In genomic region chr5:150556106-150556505, GRCh38 we compare ENCODE assay signal across 17 cellular contexts. TPM values are rescaled to one million over a fixed set of nuclear protein-coding genes. Genes with fewer than 3 reads are reported as not detected.
DNase-seq lines count a peak whose midpoint lies in the region; ATAC-seq and TF ChIP-seq lines count a peak whose summit lies in the region.
"Had no signal": no experiment of that assay in that cellular context is flagged by ENCODE, and none has a peak within 500 bp of the region (broad histone marks: within the 10 kb centered on the region; RNA-seq: fewer than 3 reads in every experiment).

No MANE protein-coding gene starts in this region.

- peaks cover 18% of the 10 kb centered on the region for H3K4me1 Mint-ChIP-seq in glutamatergic neuron (ENCODE audit: low read depth, unreplicated experiment)
- H3K4me1 Mint-ChIP-seq in activated CD4-positive, alpha-beta T cell treated with anti-CD3 and anti-CD28 coated beads, Interleukin-2, amount 10 ng/mL, durations not matched to agents 7 days and 5 days, result no peaks in the 10 kb centered on the region
- H3K4me1 Mint-ChIP-seq: CD14-positive monocyte had no signal

- H3K9me3 ChIP-seq in cardiac muscle cell (ENCODE audit: low read depth), result no peaks in the 10 kb centered on the region
- H3K9me3 ChIP-seq: BE2C had no signal

- no peaks in the 10 kb centered on the region for H3K27me3 ChIP-seq in cardiac muscle cell
- H3K27me3 ChIP-seq: BE2C had no signal

- H3K27me3 Mint-ChIP-seq in glutamatergic neuron (ENCODE audit: unreplicated experiment), result peaks cover 4% of the 10 kb centered on the region
- H3K27me3 Mint-ChIP-seq in activated CD4-positive, alpha-beta T cell treated with anti-CD3 and anti-CD28 coated beads, Interleukin-2, amount 10 ng/mL, durations not matched to agents 7 days and 5 days, result no peaks in the 10 kb centered on the region
- H3K27me3 Mint-ChIP-seq: CD4-positive, alpha-beta memory T cell had no signal

- no peaks in the 10 kb centered on the region for H3K4me1 ChIP-seq in cardiac muscle cell (ENCODE audit: low read depth)

- peaks cover 34% of the 10 kb centered on the region for H3K36me3 ChIP-seq in cardiac muscle cell

- H3K27ac Mint-ChIP-seq in glutamatergic neuron (ENCODE audit: unreplicated experiment), result peak overlapping the region; percentile 49
- no peak overlapping the region for H3K27ac Mint-ChIP-seq in activated CD4-positive, alpha-beta T cell treated with anti-CD3 and anti-CD28 coated beads, Interleukin-2, amount 10 ng/mL, durations not matched to agents 7 days and 5 days
- H3K27ac Mint-ChIP-seq: CD4-positive, alpha-beta memory T cell; H9 had no signal

- no peak overlapping the region for H3K4me3 ChIP-seq in cardiac muscle cell
- H3K4me3 ChIP-seq: GM12878 had no signal

- TF ChIP-seq CTCF in cardiac muscle cell (IDR thresholded peaks at IDR 0.05; ENCODE audit: low read depth, low read length) (no peak), RWPE1 (conservative IDR thresholded peaks at IDR 0.05; ENCODE audit: low read depth) (no peak), glutamatergic neuron (IDR thresholded peaks at IDR 0.05; ENCODE audit: partially characterized antibody, unreplicated experiment) (no peak)

- POLR2A ChIA-PET in RWPE1 (lab: Yijun Ruan, JAX; ENCODE audit: low non-redundant PET), result no interaction called here
- POLR2A ChIA-PET in activated CD4-positive, alpha-beta T cell treated with anti-CD3 and anti-CD28 coated beads, Interleukin-2, amount 10 ng/mL, durations not matched to agents 7 days and 5 days (lab: Charles Lee), result no interaction called here

- no peak for ATAC-seq in left ventricle myocardium superior
- ATAC-seq in HG02798 (IDR thresholded peaks at IDR 0.05; ENCODE audit: poor library complexity, unreplicated experiment), result no peak
- ATAC-seq in HG03095 (IDR thresholded peaks at IDR 0.05; ENCODE audit: unreplicated experiment), result no peak
- ATAC-seq: GM12878 had no signal

- no peak overlapping the region for H3K4me3 Mint-ChIP-seq in glutamatergic neuron (ENCODE audit: unreplicated experiment)
- no peak overlapping the region for H3K4me3 Mint-ChIP-seq in activated CD4-positive, alpha-beta T cell treated with anti-CD3 and anti-CD28 coated beads, Interleukin-2, amount 10 ng/mL, durations not matched to agents 7 days and 5 days
- H3K4me3 Mint-ChIP-seq: CD14-positive monocyte; CD4-positive, alpha-beta memory T cell; H9 had no signal

- H3K27ac ChIP-seq in cardiac muscle cell (peak overlapping the region; percentile 60), RWPE1 (peak overlapping the region; percentile 24; the same call in 1 of the 2 replicates)
- H3K27ac ChIP-seq: HL-60 had no signal

- peaks cover 3% of the 10 kb centered on the region for H3K9me3 Mint-ChIP-seq in glutamatergic neuron (ENCODE audit: unreplicated experiment)
- H3K9me3 Mint-ChIP-seq in activated CD4-positive, alpha-beta T cell treated with anti-CD3 and anti-CD28 coated beads, Interleukin-2, amount 10 ng/mL, durations not matched to agents 7 days and 5 days, result no peaks in the 10 kb centered on the region
- H3K9me3 Mint-ChIP-seq: CD4-positive, alpha-beta memory T cell; H9 had no signal

- DNase-seq in cardiac muscle cell (ENCODE audit: low read depth in 1 of 2, low spot score in 1 of 2), result no peak
- no peak for DNase-seq in left ventricle myocardium superior
- no peak for DNase-seq in RWPE1 (ENCODE audit: low spot score)
- DNase-seq in glutamatergic neuron, result no peak
- DNase-seq in activated CD4-positive, alpha-beta T cell treated with anti-CD3 and anti-CD28 coated beads, Interleukin-2, amount 10 ng/mL, durations not matched to agents 7 days and 5 days, result no peak
- DNase-seq: ACHN; BE2C; CD4-positive, alpha-beta memory T cell; DMS53; DND-41; EL; H9 had no signal

- intact Hi-C loops in left ventricle myocardium superior (cut with micrococcal nuclease), result no loop called here

- H3K36me3 Mint-ChIP-seq in glutamatergic neuron (ENCODE audit: unreplicated experiment), result no peaks in the 10 kb centered on the region
- H3K36me3 Mint-ChIP-seq in activated CD4-positive, alpha-beta T cell treated with anti-CD3 and anti-CD28 coated beads, Interleukin-2, amount 10 ng/mL, durations not matched to agents 7 days and 5 days (ENCODE audit: low read depth), result no peaks in the 10 kb centered on the region
- H3K36me3 Mint-ChIP-seq: CD4-positive, alpha-beta memory T cell had no signal

- CTCF ChIA-PET in RWPE1 (lab: Yijun Ruan, JAX), result interaction anchor here (0.7 to 1.2 kb wide), 3 partner anchors 97 to 291 kb away, joined by 3 to 4 read pairs (median 3); no protein-coding TSS in a partner anchor
- CTCF ChIA-PET in activated CD4-positive, alpha-beta T cell treated with anti-CD3 and anti-CD28 coated beads, Interleukin-2, amount 10 ng/mL, durations not matched to agents 7 days and 5 days (lab: Charles Lee), result interaction anchor here (6.9 kb wide), 1 partner anchor 291 kb away, joined by 49 read pairs; the partner anchor contains the start of gene IRGM

RNA-seq across cellular contexts. Expression of gene NDST1, which starts 48.2 kb away (rescaled TPM):
- total RNA-seq in cardiac muscle cell (79.8 and 97.6 TPM in 2 replicates), left ventricle myocardium superior (57.9 TPM), glutamatergic neuron (ENCODE audit: unreplicated experiment) (160 TPM)
- polyA plus RNA-seq in cardiac muscle cell, result 26.6 and 34.9 TPM in 2 replicates
- under 1 TPM; 0.50 to 0.71 TPM for total RNA-seq in activated CD4-positive, alpha-beta T cell treated with anti-CD3 and anti-CD28 coated beads, Interleukin-2, amount 10 ng/mL, durations not matched to agents 7 days and 5 days

Comparison
In these comparisons a context has a peak if more than half of its experiments do, and no peak if none do; other contexts are left out.
1. RNA of gene NDST1, which starts 48.2 kb away (total RNA-seq): 160 TPM in glutamatergic neuron (single experiment), 79.8 to 97.6 TPM in cardiac muscle cell and 57.9 TPM in left ventricle myocardium superior (single experiment); 0.50 to 0.71 TPM in activated CD4-positive, alpha-beta T cell treated with anti-CD3 and anti-CD28 coated beads, Interleukin-2, amount 10 ng/mL, durations not matched to agents 7 days and 5 days; every median in the first group is over 10 times any median in the second.